Comparison of ENCODE assay signal across 19 cellular contexts in the genomic region with DNA sequence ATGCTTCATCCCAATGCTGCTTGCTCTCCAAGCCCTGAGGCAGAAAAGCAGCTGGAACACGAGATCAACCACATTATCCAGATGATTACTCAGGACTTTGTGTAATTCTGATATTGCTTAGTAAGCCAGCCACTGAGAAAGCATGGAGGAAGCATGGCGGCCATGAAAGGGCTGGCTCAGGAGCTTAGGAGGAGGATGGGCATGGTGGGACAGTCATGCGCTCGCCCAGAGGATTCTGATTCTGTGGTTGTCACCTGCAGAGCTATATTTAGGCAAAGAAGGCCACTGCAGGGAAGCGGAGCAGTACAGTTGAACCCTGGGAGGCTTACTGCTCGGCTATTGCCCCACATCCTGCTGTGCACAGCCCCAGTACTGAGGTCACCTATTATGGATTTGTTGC.
DNase-seq lines count a peak whose midpoint lies in the region; ATAC-seq, FAIRE-seq and TF ChIP-seq lines count a peak whose summit lies in the region.
"Had no signal": no experiment of that assay in that cellular context is flagged by ENCODE, and none has a peak within 500 bp of the region (broad histone marks: within the 10 kb centered on the region; RNA-seq: fewer than 3 reads in every experiment).

No MANE protein-coding gene starts in this region.

- TF ChIP-seq POLR2A in right lobe of liver (IDR thresholded peaks at IDR 0.05) (no peak), HepG2 (IDR thresholded peaks at IDR 0.05; ENCODE audit: insufficient read depth in 1 of 2, low read depth in 2 of 2, low read length in 2 of 2) (no peak)

- FAIRE-seq in HepG2 (lab: Jason Lieb, UNC) (no peak), pancreas (lab: Jason Lieb, UNC) (no peak)
- FAIRE-seq: TTC549 had no signal

- in situ Hi-C loops in HepG2 (cut with HindIII; ENCODE audit: extremely low pct_ligation_motif_present, low pct_unique_long_range_greater_than_20kb), result no loop called here
- in situ Hi-C loops in SK-MEL-5 (cut with HindIII; ENCODE audit: low pct_unique_long_range_greater_than_20kb, low sequenced_read_pairs), result loop anchor here (25.0 kb wide), 1 partner anchor 204 kb away; a partner anchor contains a TSS

- no peaks in the 10 kb centered on the region for H3K79me2 ChIP-seq in HepG2 (ENCODE audit: insufficient read depth, low read length)

- TF ChIP-seq CTCF in right lobe of liver (IDR thresholded peaks at IDR 0.05), result no peak
- TF ChIP-seq CTCF in HepG2 (CRISPR knock-in tag; IDR thresholded peaks at IDR 0.05), result no peak
- no peak for TF ChIP-seq CTCF in pancreas (IDR thresholded peaks at IDR 0.05)

- H3K27ac ChIP-seq in right lobe of liver, result no peak overlapping the region
- H3K27ac ChIP-seq in HepG2 (ENCODE audit: extremely low read length, insufficient read depth, low read length), result no peak overlapping the region
- H3K27ac ChIP-seq in pancreas, result no peak overlapping the region
- H3K27ac ChIP-seq: BLaER1 treated with 17β-estradiol and CSF1 and Interleukin-3, amounts not matched to agents 10 nM and 100 nM; SK-N-MC; transverse colon had no signal

- no peak overlapping the region for H3K4me2 ChIP-seq in HepG2 (ENCODE audit: low read depth, low read length)
- H3K4me2 ChIP-seq: BLaER1 treated with 17β-estradiol and CSF1 and Interleukin-3, amounts not matched to agents 10 nM and 100 nM had no signal

- H2AFZ ChIP-seq in HepG2 (ENCODE audit: low read length), result no peak overlapping the region

- no peak for TF ChIP-seq EP300 in HepG2 (IDR thresholded peaks at IDR 0.05; ENCODE audit: low read depth in 2 of 2, low read length in 2 of 2)
- no peak for TF ChIP-seq EP300 in HepG2 (CRISPR knock-in tag; IDR thresholded peaks at IDR 0.05; ENCODE audit: borderline replicate concordance)

- H3K9me3 ChIP-seq in right lobe of liver (no peaks in the 10 kb centered on the region), HepG2 (ENCODE audit: low read length) (no peaks in the 10 kb centered on the region), pancreas (no peaks in the 10 kb centered on the region)
- H3K9me3 ChIP-seq: BLaER1 treated with 17β-estradiol and CSF1 and Interleukin-3, amounts not matched to agents 10 nM and 100 nM; transverse colon had no signal

- intact Hi-C loops in right lobe of liver (cut with DNase I) (no loop called here), HepG2 (cut with micrococcal nuclease; ENCODE audit: unreplicated experiment) (no loop called here), pancreas (cut with DNase I) (no loop called here)

- TF ChIP-seq RAD21 in HepG2 (CRISPR knock-in tag; IDR thresholded peaks at IDR 0.05), result no peak

- H3K4me1 ChIP-seq in right lobe of liver (peaks cover 0 to 5% (median 2%) of the 10 kb centered on the region in 4 donors), HepG2 (ENCODE audit: insufficient read depth, low read length) (peaks cover 9% of the 10 kb centered on the region), pancreas (no peaks in the 10 kb centered on the region)
- H3K4me1 ChIP-seq: BLaER1 treated with 17β-estradiol and CSF1 and Interleukin-3, amounts not matched to agents 10 nM and 100 nM; transverse colon had no signal

- H3K36me3 ChIP-seq in right lobe of liver (no peaks in the 10 kb centered on the region), HepG2 (replicated peaks in 1 of 2; ENCODE audit: control insufficient read depth in 1 of 2, insufficient read depth in 2 of 2, low read length in 2 of 2) (peaks cover 3 to 10% of the 10 kb centered on the region in 2 experiments), pancreas (no peaks in the 10 kb centered on the region)
- H3K36me3 ChIP-seq: transverse colon had no signal

- H4K20me1 ChIP-seq in HepG2 (ENCODE audit: insufficient read depth, low read length), result no peaks in the 10 kb centered on the region
- H4K20me1 ChIP-seq: BLaER1 treated with 17β-estradiol and CSF1 and Interleukin-3, amounts not matched to agents 10 nM and 100 nM had no signal

- CTCF ChIA-PET in HepG2 (lab: Yijun Ruan, JAX; ENCODE audit: low intra/inter-chr PET ratio, low total read pairs), result no interaction called here

- ATAC-seq in right lobe of liver (peak in 3 of 4 donors; percentile 38 to 49 (median 45)), HepG2 (no peak), HG03354 (IDR thresholded peaks at IDR 0.05; ENCODE audit: poor library complexity, severe bottlenecking, unreplicated experiment) (no peak), GM21737 (IDR thresholded peaks at IDR 0.05; ENCODE audit: unreplicated experiment) (no peak), pancreas (no peak)

- 75% methylated on average over 5 of the region's 6 CpGs for WGBS in right lobe of liver (ENCODE audit: insufficient coverage, low coverage, low lambda C conversion rate, missing lambda C conversion rate)
- WGBS in HepG2 (ENCODE audit: low lambda C conversion rate), result 100% methylated on average over 6 of the region's 6 CpGs
- 89 to 95% methylated on average over 6 of the region's 6 CpGs for WGBS in pancreas, 2 donors

- no peak overlapping the region for H3K9ac ChIP-seq in HepG2 (ENCODE audit: insufficient read depth, low read depth, low read length)
- H3K9ac ChIP-seq: BLaER1 treated with 17β-estradiol and CSF1 and Interleukin-3, amounts not matched to agents 10 nM and 100 nM had no signal

- POLR2A ChIA-PET in HepG2 (lab: Yijun Ruan, JAX), result no interaction called here

- H3K4me3 ChIP-seq in right lobe of liver, result no peak overlapping the region
- no peak overlapping the region for H3K4me3 ChIP-seq in HepG2 (replicated peaks in 1 of 3; ENCODE audit: insufficient read depth in 1 of 3, low read depth in 2 of 3, low read length in 3 of 3)
- no peak overlapping the region for H3K4me3 ChIP-seq in pancreas
- H3K4me3 ChIP-seq: BLaER1 treated with 17β-estradiol and CSF1 and Interleukin-3, amounts not matched to agents 10 nM and 100 nM; SK-N-MC; transverse colon had no signal

- BruUV-seq in HepG2 (replicated peaks; lab: Mats Ljungman, UMichigan), result no TSS peak

- H3K27me3 ChIP-seq in right lobe of liver, result no peaks in the 10 kb centered on the region
- H3K27me3 ChIP-seq in HepG2 (ENCODE audit: control insufficient read depth in 1 of 2, insufficient read depth in 2 of 2, low read length in 2 of 2), result no peaks in the 10 kb centered on the region
- no peaks in the 10 kb centered on the region for H3K27me3 ChIP-seq in pancreas
- H3K27me3 ChIP-seq: BLaER1 treated with 17β-estradiol and CSF1 and Interleukin-3, amounts not matched to agents 10 nM and 100 nM; transverse colon had no signal

- DNase-seq in right lobe of liver, result no peak
- no peak for DNase-seq in HepG2 (ENCODE audit: low spot score)
- DNase-seq in SK-MEL-5 (ENCODE audit: low read depth, low spot score), result peak; percentile 16
- peak; percentile 36 for DNase-seq in fibroblast of peridontal ligament (ENCODE audit: extremely low read depth)
- no peak for DNase-seq in cortex of kidney (lab: John Stamatoyannopoulos, UW)
- no peak for DNase-seq in pancreas
- DNase-seq: activated CD4-positive, alpha-beta T cell treated with anti-CD3 and anti-CD28 coated beads, Interleukin-2, amount 50 U/mL, for 1 hour; activated naive CD4-positive, alpha-beta T cell treated with anti-CD3 and anti-CD28 coated beads for 36 hours; dermis blood vessel endothelial cell; head of caudate nucleus; immature natural killer cell; NCI-H1930; stimulated activated naive CD4-positive, alpha-beta T cell; transverse colon had no signal

TF ChIP-seq in HepG2, 621 proteins besides CTCF, POLR2A, EP300 and RAD21:
- TF ChIP-seq, protein P1, sequence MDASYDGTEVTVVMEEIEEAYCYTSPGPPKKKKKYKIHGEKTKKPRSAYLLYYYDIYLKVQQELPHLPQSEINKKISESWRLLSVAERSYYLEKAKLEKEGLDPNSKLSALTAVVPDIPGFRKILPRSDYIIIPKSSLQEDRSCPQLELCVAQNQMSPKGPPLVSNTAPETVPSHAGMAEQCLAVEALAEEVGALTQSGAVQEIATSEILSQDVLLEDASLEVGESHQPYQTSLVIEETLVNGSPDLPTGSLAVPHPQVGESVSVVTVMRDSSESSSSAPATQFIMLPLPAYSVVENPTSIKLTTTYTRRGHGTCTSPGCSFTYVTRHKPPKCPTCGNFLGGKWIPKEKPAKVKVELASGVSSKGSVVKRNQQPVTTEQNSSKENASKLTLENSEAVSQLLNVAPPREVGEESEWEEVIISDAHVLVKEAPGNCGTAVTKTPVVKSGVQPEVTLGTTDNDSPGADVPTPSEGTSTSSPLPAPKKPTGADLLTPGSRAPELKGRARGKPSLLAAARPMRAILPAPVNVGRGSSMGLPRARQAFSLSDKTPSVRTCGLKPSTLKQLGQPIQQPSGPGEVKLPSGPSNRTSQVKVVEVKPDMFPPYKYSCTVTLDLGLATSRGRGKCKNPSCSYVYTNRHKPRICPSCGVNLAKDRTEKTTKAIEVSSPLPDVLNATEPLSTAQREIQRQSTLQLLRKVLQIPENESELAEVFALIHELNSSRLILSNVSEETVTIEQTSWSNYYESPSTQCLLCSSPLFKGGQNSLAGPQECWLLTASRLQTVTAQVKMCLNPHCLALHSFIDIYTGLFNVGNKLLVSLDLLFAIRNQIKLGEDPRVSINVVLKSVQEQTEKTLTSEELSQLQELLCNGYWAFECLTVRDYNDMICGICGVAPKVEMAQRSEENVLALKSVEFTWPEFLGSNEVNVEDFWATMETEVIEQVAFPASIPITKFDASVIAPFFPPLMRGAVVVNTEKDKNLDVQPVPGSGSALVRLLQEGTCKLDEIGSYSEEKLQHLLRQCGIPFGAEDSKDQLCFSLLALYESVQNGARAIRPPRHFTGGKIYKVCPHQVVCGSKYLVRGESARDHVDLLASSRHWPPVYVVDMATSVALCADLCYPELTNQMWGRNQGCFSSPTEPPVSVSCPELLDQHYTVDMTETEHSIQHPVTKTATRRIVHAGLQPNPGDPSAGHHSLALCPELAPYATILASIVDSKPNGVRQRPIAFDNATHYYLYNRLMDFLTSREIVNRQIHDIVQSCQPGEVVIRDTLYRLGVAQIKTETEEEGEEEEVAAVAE (CRISPR knock-in tag; IDR thresholded peaks at IDR 0.05; ENCODE audit: borderline replicate concordance), result no peak
- TF ChIP-seq, protein P2, sequence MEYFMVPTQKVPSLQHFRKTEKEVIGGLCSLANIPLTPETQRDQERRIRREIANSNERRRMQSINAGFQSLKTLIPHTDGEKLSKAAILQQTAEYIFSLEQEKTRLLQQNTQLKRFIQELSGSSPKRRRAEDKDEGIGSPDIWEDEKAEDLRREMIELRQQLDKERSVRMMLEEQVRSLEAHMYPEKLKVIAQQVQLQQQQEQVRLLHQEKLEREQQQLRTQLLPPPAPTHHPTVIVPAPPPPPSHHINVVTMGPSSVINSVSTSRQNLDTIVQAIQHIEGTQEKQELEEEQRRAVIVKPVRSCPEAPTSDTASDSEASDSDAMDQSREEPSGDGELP (IDR thresholded peaks at IDR 0.05; ENCODE audit: borderline replicate concordance, low read depth), result no peak
- TF ChIP-seq MXD4 (CRISPR knock-in tag; IDR thresholded peaks at IDR 0.05), result no peak
TF ChIP-seq in HepG2: peak in this region for 0.

Comparison
In these comparisons a context has a peak if more than half of its experiments do, and no peak if none do; other contexts are left out.
1. ATAC-seq: peak in right lobe of liver (3 of 4); none in HepG2 (single experiment), HG03354 (single experiment), GM21737 (single experiment) and pancreas (0 of 4).
2. DNase-seq: peak in SK-MEL-5 (single experiment) and fibroblast of peridontal ligament (single experiment); none in right lobe of liver (0 of 3), HepG2 (single experiment), cortex of kidney (single experiment) and pancreas (0 of 6).